8 cellular contexts compared by ENCODE assay signal in the genomic region with DNA sequence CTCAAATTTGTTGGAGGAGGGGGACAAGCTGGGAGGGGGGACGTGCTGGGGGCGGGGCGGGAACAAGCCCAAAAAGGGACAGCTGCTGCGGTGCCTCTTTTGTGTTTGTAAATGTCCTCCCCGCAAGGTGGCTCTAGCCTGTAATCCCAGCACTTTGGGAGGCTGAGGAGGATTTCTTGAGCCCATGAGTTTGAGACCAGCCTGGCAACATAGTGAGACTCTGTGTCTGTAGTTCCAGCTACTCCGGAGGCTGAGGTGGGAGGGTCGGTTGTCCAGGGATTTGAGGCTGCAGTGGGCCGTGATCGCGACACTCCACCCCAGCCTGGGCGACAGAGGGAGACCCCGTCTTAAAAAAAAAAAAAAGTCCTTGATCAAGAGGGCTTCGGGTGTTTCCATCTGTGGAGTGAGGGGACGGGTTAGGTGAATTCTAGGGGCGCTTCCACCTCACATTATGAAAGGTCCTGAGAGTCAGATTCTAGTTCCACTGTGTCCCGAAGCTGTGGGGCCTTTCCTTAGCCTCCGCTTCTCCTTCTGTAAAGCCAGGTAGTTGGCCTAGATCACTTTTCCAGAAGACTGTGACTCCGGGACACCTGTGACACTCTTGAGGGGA. TPM values are rescaled to one million over a fixed set of nuclear protein-coding genes. Genes with fewer than 3 reads are reported as not detected.
DNase-seq lines count a peak whose midpoint lies in the region; ATAC-seq and TF ChIP-seq lines count a peak whose summit lies in the region.

No MANE protein-coding gene starts in this region.

- H3K9me3 ChIP-seq in OCI-LY1 (ENCODE audit: low read length) (no peaks in the 10 kb centered on the region), mucosa of rectum (ENCODE audit: control insufficient read depth in 2 of 2, low read length in 2 of 2) (no peaks in the 10 kb centered on the region)

- H2AFZ ChIP-seq in OCI-LY1 (ENCODE audit: low read length), result 0 out of 2 replicates have a peak overlapping the region, but pooled peaks have one; percentile 48

- no peak for ATAC-seq in HG02870 (IDR thresholded peaks at IDR 0.05; ENCODE audit: unreplicated experiment)

- H3K4me3 ChIP-seq in OCI-LY1 (ENCODE audit: low read depth, low read length, poor library complexity, severe bottlenecking), result peak overlapping the region; percentile 72
- peak overlapping the region; percentile 84 to 86 for H3K4me3 ChIP-seq in mucosa of rectum (ENCODE audit: low read length in 2 of 2)

- no peaks in the 10 kb centered on the region for H3F3A ChIP-seq in OCI-LY1 (ENCODE audit: insufficient read depth, low read length)

- DNase-seq in NCI-H2227 (lab: John Stamatoyannopoulos, UW; ENCODE audit: unreplicated experiment) (peak; percentile 19), NCI-H2227 treated with DMSO at 0.1 percent for 48 hours (lab: John Stamatoyannopoulos, UW) (no peak), dermis blood vessel endothelial cell (peak; percentile 10), KG1 (lab: John Stamatoyannopoulos, UW) (no peak), medulla oblongata (ENCODE audit: extremely low spot score) (no peak)

- peaks cover 3% of the 10 kb centered on the region; the same call in 1 of the 2 replicates for H3K27me3 ChIP-seq in OCI-LY1 (ENCODE audit: insufficient read depth, low read length)
- H3K27me3 ChIP-seq in mucosa of rectum (ENCODE audit: control insufficient read depth in 2 of 2, insufficient read depth in 2 of 2, low read length in 2 of 2), result no peaks in the 10 kb centered on the region

- peak overlapping the region; percentile 82 for H3K4me2 ChIP-seq in OCI-LY1 (ENCODE audit: low read length)

- no peaks in the 10 kb centered on the region for H4K20me1 ChIP-seq in OCI-LY1 (ENCODE audit: insufficient read depth, low read length)

- no peaks in the 10 kb centered on the region for H3K36me3 ChIP-seq in OCI-LY1 (ENCODE audit: insufficient read depth, low read length)
- peaks cover 0 to 5% of the 10 kb centered on the region in 2 donors for H3K36me3 ChIP-seq in mucosa of rectum (ENCODE audit: control insufficient read depth in 2 of 2, insufficient read depth in 2 of 2, low read length in 2 of 2)

- H3K4me1 ChIP-seq in OCI-LY1 (ENCODE audit: insufficient read depth, low read length, severe bottlenecking) (peaks cover 14% of the 10 kb centered on the region), mucosa of rectum (ENCODE audit: control insufficient read depth in 2 of 2, insufficient read depth in 2 of 2, low read length in 2 of 2) (peaks cover 10 to 20% of the 10 kb centered on the region in 2 donors)

- no peaks in the 10 kb centered on the region for H3K79me2 ChIP-seq in OCI-LY1 (ENCODE audit: insufficient read depth, low read length)

- H3K9ac ChIP-seq in OCI-LY1 (ENCODE audit: low read length), result peak overlapping the region; percentile 68; the same call in 1 of the 2 replicates
- peak overlapping the region; percentile 85 to 91 for H3K9ac ChIP-seq in mucosa of rectum (ENCODE audit: low read depth in 1 of 2, low read length in 2 of 2)

- no peaks in the 10 kb centered on the region for H3K9me2 ChIP-seq in OCI-LY1 (ENCODE audit: low read depth, low read length)

- peak; percentile 13; the same call in 1 of the 2 replicates for TF ChIP-seq CTCF in OCI-LY1 (IDR thresholded peaks at IDR 0.05; ENCODE audit: low read length)

- H3K27ac ChIP-seq in OCI-LY1 (ENCODE audit: low read depth, low read length, poor library complexity, severe bottlenecking), result no peak overlapping the region
- H3K27ac ChIP-seq in mucosa of rectum (ENCODE audit: low read depth in 2 of 2, low read length in 2 of 2), result peak overlapping the region; percentile 91 to 99

RNA-seq across cellular contexts. Expression of a gene that starts 0.8 kb away (rescaled TPM):
- total RNA-seq in dermis blood vessel endothelial cell, result 643 and 770 TPM in 2 replicates

Comparison
In these comparisons a context has a peak if more than half of its experiments do, and no peak if none do; other contexts are left out.
1. DNase-seq: peak in NCI-H2227 (single experiment) and dermis blood vessel endothelial cell (single experiment); none in NCI-H2227 treated with DMSO at 0.1 percent for 48 hours (single experiment), KG1 (single experiment) and medulla oblongata (single experiment).